ENCODE assay signal across 8 cellular contexts in the genomic region with DNA sequence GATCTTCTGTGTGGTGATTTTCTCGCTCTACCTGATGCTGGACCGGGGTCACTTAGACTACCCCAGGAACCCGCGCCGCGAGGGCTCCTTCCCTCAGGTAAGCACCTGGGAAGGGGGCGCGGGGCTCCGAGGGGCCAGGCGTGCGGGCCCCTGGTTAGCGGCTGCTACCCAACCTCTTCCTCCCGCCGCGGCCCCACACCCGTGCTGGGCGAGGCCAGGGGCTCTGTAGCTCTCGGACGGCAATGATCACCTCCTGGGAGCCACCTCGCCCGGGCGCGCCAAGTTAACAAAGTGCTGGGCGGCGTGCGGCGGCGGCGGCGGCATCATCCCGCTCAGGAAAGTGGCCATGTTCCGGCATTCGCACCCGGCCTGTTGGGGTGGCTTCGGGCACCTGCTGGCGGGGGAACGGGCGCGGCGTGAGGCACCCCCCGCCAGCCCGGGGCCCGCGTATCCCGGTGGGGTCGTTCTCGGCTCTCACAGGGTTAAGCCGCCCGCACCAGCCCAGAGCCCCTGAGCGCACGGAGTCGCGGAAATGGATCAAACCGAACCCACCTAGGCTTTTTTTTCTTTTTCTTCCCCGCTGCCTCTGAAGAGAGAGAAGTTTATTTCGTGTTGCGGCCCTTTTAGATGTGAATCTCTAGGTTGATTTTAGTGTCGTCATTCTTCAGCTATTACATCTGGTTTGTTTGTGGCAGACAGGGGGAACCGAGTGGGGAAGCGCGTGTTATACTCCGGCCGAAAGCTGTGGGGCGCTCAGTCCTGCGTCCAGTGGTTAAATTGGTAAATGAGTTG. TPM values are rescaled to one million over a fixed set of nuclear protein-coding genes. Genes with fewer than 3 reads are reported as not detected.
DNase-seq lines count a peak whose midpoint lies in the region; ATAC-seq and TF ChIP-seq lines count a peak whose summit lies in the region.

No MANE protein-coding gene starts in this region.

- H3K27me3 ChIP-seq in AG04450 (ENCODE audit: control insufficient read depth, insufficient read depth, low read length), result no peaks in the 10 kb centered on the region
- no peaks in the 10 kb centered on the region for H3K27me3 ChIP-seq in PC-9 (ENCODE audit: insufficient read depth, low read depth)
- no peaks in the 10 kb centered on the region for H3K27me3 ChIP-seq in esophagus muscularis mucosa
- no peaks in the 10 kb centered on the region for H3K27me3 ChIP-seq in mucosa of stomach (ENCODE audit: control insufficient read depth, insufficient read depth, low read length)

- H3K4me1 ChIP-seq in PC-9 (replicated peaks; ENCODE audit: insufficient read depth) (peaks cover 33% of the 10 kb centered on the region), esophagus muscularis mucosa (peaks cover 34 to 46% (median 44%) of the 10 kb centered on the region in 4 donors), mucosa of stomach (ENCODE audit: control insufficient read depth, insufficient read depth, low read length) (peaks cover 30% of the 10 kb centered on the region)

- H3K4me3 Mint-ChIP-seq in stimulated activated naive B cell treated with anti-CD40 and anti-IgM and Interleukin-4, amounts not matched to agents 10 μg/mL and 1 μg/mL and 100 μg/mL, for 72 hours, result peak overlapping the region; percentile 88 to 98

- H3K79me2 ChIP-seq in PC-9 (ENCODE audit: low read depth), result peaks cover 39% of the 10 kb centered on the region

- H3K4me1 Mint-ChIP-seq in stimulated activated naive B cell treated with anti-CD40 and anti-IgM and Interleukin-4, amounts not matched to agents 10 μg/mL and 1 μg/mL and 100 μg/mL, for 72 hours, result peaks cover 36 to 43% of the 10 kb centered on the region in 2 donors

- intact Hi-C loops in PC-9 (cut with micrococcal nuclease; ENCODE audit: unreplicated experiment), result loop anchor here (1.0 to 10.0 kb wide), 3 partner anchors 48 to 354 kb away; no protein-coding TSS in a partner anchor
- intact Hi-C loops in esophagus muscularis mucosa (cut with DNase I), result loop anchor here (10.0 kb wide), 2 partner anchors 216 to 934 kb away; no protein-coding TSS in a partner anchor

- H3K27me3 Mint-ChIP-seq in stimulated activated naive B cell treated with anti-CD40 and anti-IgM and Interleukin-4, amounts not matched to agents 10 μg/mL and 1 μg/mL and 100 μg/mL, for 72 hours, result peaks cover 0 to 3% of the 10 kb centered on the region in 2 donors

- no peak for TF ChIP-seq EP300 in esophagus muscularis mucosa (IDR thresholded peaks at IDR 0.05)

- peak overlapping the region; percentile 93 for H3K9ac ChIP-seq in mucosa of stomach (ENCODE audit: low read length)

- peak overlapping the region; percentile 97 for H3K27ac Mint-ChIP-seq in stimulated activated naive B cell treated with anti-CD40 and anti-IgM and Interleukin-4, amounts not matched to agents 10 μg/mL and 1 μg/mL and 100 μg/mL, for 72 hours

- TF ChIP-seq POLR2A in esophagus muscularis mucosa (IDR thresholded peaks at IDR 0.05; ENCODE audit: low read depth), result no peak

- peaks cover 3% of the 10 kb centered on the region; the same call in 1 of the 2 replicates for H3K9me3 ChIP-seq in AG04450 (ENCODE audit: control insufficient read depth, insufficient read depth, low read length)
- no peaks in the 10 kb centered on the region for H3K9me3 ChIP-seq in PC-9 (ENCODE audit: insufficient read depth, low read depth)
- peaks cover 0 to 8% (median 2%) of the 10 kb centered on the region in 4 donors for H3K9me3 ChIP-seq in esophagus muscularis mucosa
- H3K9me3 ChIP-seq in mucosa of stomach (ENCODE audit: control insufficient read depth, low read length), result no peaks in the 10 kb centered on the region

- POLR2A ChIA-PET in AG04450 (lab: Yijun Ruan, JAX), result no interaction called here
- POLR2A ChIA-PET in PC-9 (lab: Charles Lee; ENCODE audit: unreplicated experiment), result interaction anchor here (0.6 to 0.7 kb wide), 2 partner anchors 11 to 1404 kb away, joined by 5 to 6 read pairs; no protein-coding TSS in a partner anchor

- H3K9me2 ChIP-seq in PC-9 (ENCODE audit: insufficient read depth), result no peaks in the 10 kb centered on the region

- peak overlapping the region; percentile 85 for H3K4me2 ChIP-seq in PC-9

- DNase-seq in AG04450 (ENCODE audit: low read depth, low spot score) (peak; percentile 52), PC-9 (peak; percentile 43 to 46), activated T-helper 1 cell treated with Interleukin-2 at 50 U/mL for 16 hours (ENCODE audit: low read depth) (peak; percentile 33), esophagus muscularis mucosa (ENCODE audit: extremely low spot score) (peak; percentile 94)
- peak; percentile 43 for DNase-seq in stimulated activated naive B cell treated with anti-CD40 and anti-IgM and Interleukin-4, amounts not matched to agents 10 μg/mL and 1 μg/mL and 100 μg/mL, for 72 hours

- peak overlapping the region; percentile 93 for H2AFZ ChIP-seq in PC-9

- no peaks in the 10 kb centered on the region for H4K20me1 ChIP-seq in PC-9 (ENCODE audit: insufficient read depth)

- no peaks in the 10 kb centered on the region for H3K9me3 Mint-ChIP-seq in stimulated activated naive B cell treated with anti-CD40 and anti-IgM and Interleukin-4, amounts not matched to agents 10 μg/mL and 1 μg/mL and 100 μg/mL, for 72 hours

- under 1% methylated on average over 43 of the region's 65 CpGs for WGBS in esophagus muscularis mucosa

- BruUV-seq in PC-9 (replicated peaks; lab: Mats Ljungman, UMichigan), result no TSS peak

- H3K36me3 ChIP-seq in PC-9 (ENCODE audit: low read depth), result no peaks in the 10 kb centered on the region
- no peaks in the 10 kb centered on the region for H3K36me3 ChIP-seq in esophagus muscularis mucosa
- no peaks in the 10 kb centered on the region for H3K36me3 ChIP-seq in mucosa of stomach (ENCODE audit: control insufficient read depth, insufficient read depth, low read length)

- H3K27ac ChIP-seq in AG04450 (ENCODE audit: low read depth, low read length), result peak overlapping the region; percentile 75
- H3K27ac ChIP-seq in PC-9, result no peak overlapping the region
- H3K27ac ChIP-seq in esophagus muscularis mucosa (replicated peaks in 1 of 4), result peak overlapping the region; percentile 94 to 98 (median 97)

- peak; percentile 89 for TF ChIP-seq CTCF in AG04450 (IDR thresholded peaks at IDR 0.05; ENCODE audit: low read depth, low read length)
- TF ChIP-seq CTCF in PC-9 (conservative IDR thresholded peaks at IDR 0.05), result peak; percentile 59; the same call in 1 of the 2 replicates
- peak; percentile 84 to 90 (median 85) for TF ChIP-seq CTCF in esophagus muscularis mucosa (IDR thresholded peaks at IDR 0.05)

- ATAC-seq in GM18870 (IDR thresholded peaks at IDR 0.05; ENCODE audit: unreplicated experiment) (peak; percentile 0), HG03460 (IDR thresholded peaks at IDR 0.05; ENCODE audit: unreplicated experiment) (peak; percentile 18)
- peak; percentile 21 to 22 for ATAC-seq in stimulated activated naive B cell treated with anti-CD40 and anti-IgM and Interleukin-4, amounts not matched to agents 10 μg/mL and 1 μg/mL and 100 μg/mL, for 72 hours (replicated peaks)

- peaks cover 13 to 24% of the 10 kb centered on the region in 2 donors for H3K36me3 Mint-ChIP-seq in stimulated activated naive B cell treated with anti-CD40 and anti-IgM and Interleukin-4, amounts not matched to agents 10 μg/mL and 1 μg/mL and 100 μg/mL, for 72 hours

- H3K4me3 ChIP-seq in AG04450 (ENCODE audit: low read depth, low read length) (peak overlapping the region; percentile 87), PC-9 (peak overlapping the region; percentile 91), esophagus muscularis mucosa (peak overlapping the region; percentile 85 to 95 (median 90)), mucosa of stomach (ENCODE audit: low read length) (peak overlapping the region; percentile 60)

- H3F3A ChIP-seq in PC-9 (ENCODE audit: insufficient read depth, low read depth), result peaks cover 25% of the 10 kb centered on the region; the same call in 1 of the 2 replicates

- CTCF ChIA-PET in AG04450 (lab: Charles Lee), result interaction anchor here (0.6 to 3.0 kb wide), 22 partner anchors 9 to 935 kb away, joined by 3 to 12 read pairs (median 4); no protein-coding TSS in a partner anchor
- CTCF ChIA-PET in PC-9 (lab: Charles Lee), result interaction anchor here (0.6 to 0.7 kb wide), 3 partner anchors 99 to 354 kb away, joined by 3 to 10 read pairs (median 8); no protein-coding TSS in a partner anchor

RNA-seq across cellular contexts. Expression of a gene that starts 0.9 kb away (rescaled TPM):
- 40.1 and 55.8 TPM in 2 replicates for polyA plus RNA-seq in AG04450 (2011; rRNA removed)
- polyA minus RNA-seq in AG04450 (2011; rRNA and poly(A)+ RNA removed), result 41.5 and 71.9 TPM in 2 replicates
- total RNA-seq in PC-9 (2021), result 26.3 and 27.3 TPM in 2 replicates
- 10 to 100 TPM; 22.3 to 29.5 (median 27.4) TPM for total RNA-seq in esophagus muscularis mucosa

Comparison
In these comparisons a context has a peak if more than half of its experiments do, and no peak if none do; other contexts are left out.
1. DNase-seq: peak in every context shown above with its lines; median percentile 94 in esophagus muscularis mucosa; 52 in AG04450; 44 in PC-9; 43 in stimulated activated naive B cell treated with anti-CD40 and anti-IgM and Interleukin-4, amounts not matched to agents 10 μg/mL and 1 μg/mL and 100 μg/mL, for 72 hours; 33 in activated T-helper 1 cell treated with Interleukin-2 at 50 U/mL for 16 hours.